17 cellular contexts compared by ENCODE assay signal in genomic region chr12:84336231-84336630, GRCh38.
DNase-seq lines count a peak whose midpoint lies in the region; ATAC-seq and TF ChIP-seq lines count a peak whose summit lies in the region.
"Had no signal": no experiment of that assay in that cellular context is flagged by ENCODE, and none has a peak within 500 bp of the region (broad histone marks: within the 10 kb centered on the region; RNA-seq: fewer than 3 reads in every experiment).

No MANE protein-coding gene starts in this region.

- no peak overlapping the region for H3K4ac ChIP-seq in IMR-90 (ENCODE audit: low read depth, low read length)

- WGBS in IMR-90 (ENCODE audit: extremely low coverage in 2 of 2, insufficient read length in 1 of 2), 2 experiments = no CpG with 5 or more reads among the region's 1 CpG

- no peak overlapping the region for H2AK5ac ChIP-seq in IMR-90 (ENCODE audit: low read depth, low read length)

- H3K9me3 ChIP-seq in IMR-90 (ENCODE audit: control insufficient read depth, insufficient read depth, low read length) = no peaks in the 10 kb centered on the region
- H3K9me3 ChIP-seq: BE2C had no signal

- H4K20me1 ChIP-seq in IMR-90 (ENCODE audit: insufficient read depth, low read length) = no peaks in the 10 kb centered on the region

- H2BK20ac ChIP-seq in IMR-90 (ENCODE audit: low read depth, low read length) = no peak overlapping the region

- no peak overlapping the region for H3K4me2 ChIP-seq in IMR-90 (ENCODE audit: low read depth, low read length)
- H3K4me2 ChIP-seq: GM23338 had no signal

- no peak overlapping the region for H2BK5ac ChIP-seq in IMR-90 (ENCODE audit: low read depth, low read length, poor library complexity, severe bottlenecking)

- H3K36me3 ChIP-seq in IMR-90 (ENCODE audit: control insufficient read depth, insufficient read depth, low read length) = no peaks in the 10 kb centered on the region
- H3K36me3 ChIP-seq: BE2C had no signal

- dilution Hi-C loops in IMR-90 (cut with HindIII; ENCODE audit: low sequenced_read_pairs, unreplicated experiment) = no loop called here

- no peak for TF ChIP-seq POLR2A in IMR-90 (IDR thresholded peaks at IDR 0.05; ENCODE audit: low read depth, low read length)

- H4K8ac ChIP-seq in IMR-90 (ENCODE audit: low read depth in 2 of 2, low read length in 2 of 2) = no peak overlapping the region

- H3K27ac ChIP-seq in IMR-90 (ENCODE audit: insufficient read depth, low read length) = no peak overlapping the region

- H3K23ac ChIP-seq in IMR-90 (ENCODE audit: low read depth, low read length) = no peak overlapping the region

- intact Hi-C loops in IMR-90 (cut with micrococcal nuclease) = no loop called here

- DNase-seq in IMR-90 (peak; percentile 18), amniotic epithelial cell (ENCODE audit: low read depth) (peak; percentile 70), fibroblast of mammary gland (ENCODE audit: low read depth) (peak; percentile 8), non-pigmented ciliary epithelial cell (ENCODE audit: low read depth) (peak; percentile 22), putamen (ENCODE audit: low spot score) (no peak), NCI-H1048 (lab: John Stamatoyannopoulos, UW) (no peak)
- DNase-seq in effector CD4-positive, alpha-beta T cell = no peak
- no peak for DNase-seq in activated CD8-positive, alpha-beta memory T cell treated with anti-CD3 and anti-CD28 coated beads, Interleukin-2, amount 50 U/mL, for 4 hours
- DNase-seq: ACHN; BE2C; C1 segment of cervical spinal cord; CD4-positive, CD25-positive, alpha-beta regulatory T cell; CD8-positive, alpha-beta memory T cell; COR-L47; DMS 273 treated with DMSO at 0.1 percent for 48 hours; HCEC 1CT had no signal

- H3K18ac ChIP-seq in IMR-90 (ENCODE audit: low read depth, low read length) = no peak overlapping the region

- no TSS peak for BruUV-seq in IMR-90 (replicated peaks; lab: Mats Ljungman, UMichigan)

- H3K4me1 ChIP-seq in IMR-90 (ENCODE audit: control insufficient read depth, insufficient read depth, low read length) = no peaks in the 10 kb centered on the region

- POLR2A ChIA-PET in IMR-90 (lab: Charles Lee; ENCODE audit: unreplicated experiment) = no interaction called here

- no peak overlapping the region for H2BK120ac ChIP-seq in IMR-90 (ENCODE audit: low read depth, low read length)

- no peaks in the 10 kb centered on the region for H3K9me1 ChIP-seq in IMR-90 (ENCODE audit: insufficient read depth, low read length)

- H3K4me3 ChIP-seq in IMR-90 (ENCODE audit: insufficient read depth, low read depth, low read length) = no peak overlapping the region
- H3K4me3 ChIP-seq in fibroblast of mammary gland (ENCODE audit: control insufficient read depth, low read depth, low read length) = no peak overlapping the region
- H3K4me3 ChIP-seq: GM23338 had no signal

- no peaks in the 10 kb centered on the region for H3K79me1 ChIP-seq in IMR-90 (ENCODE audit: low read depth in 1 of 2, low read length in 2 of 2)

- no peak overlapping the region for H3K9ac ChIP-seq in IMR-90 (ENCODE audit: low read depth, low read length)

- no peak overlapping the region for H4K5ac ChIP-seq in IMR-90 (ENCODE audit: low read depth, low read length)

- TF ChIP-seq CTCF in IMR-90 (conservative IDR thresholded peaks at IDR 0.05; ENCODE audit: low read depth, low read length) (no peak), fibroblast of mammary gland (conservative IDR thresholded peaks at IDR 0.05; ENCODE audit: control insufficient read depth, insufficient read depth, low read depth, low read length) (no peak)

- no peak overlapping the region for H3K56ac ChIP-seq in IMR-90 (ENCODE audit: extremely low read depth, insufficient read depth, low read length)

- H2AFZ ChIP-seq in IMR-90 (replicated peaks; ENCODE audit: low read length, poor library complexity) = no peak overlapping the region
- H2AFZ ChIP-seq: GM23338 had no signal

- no peaks in the 10 kb centered on the region for H3K27me3 ChIP-seq in IMR-90 (ENCODE audit: control insufficient read depth, insufficient read depth, low read length)
- H3K27me3 ChIP-seq: BE2C had no signal

- no peak for TF ChIP-seq RAD21 in IMR-90 (IDR thresholded peaks at IDR 0.05; ENCODE audit: low read length)

- no peak overlapping the region for H2AK9ac ChIP-seq in IMR-90 (replicated peaks; ENCODE audit: low read depth, low read length, poor library complexity)

- in situ Hi-C loops in IMR-90 (cut with MboI; ENCODE audit: low sequenced_read_pairs) = no loop called here

- CTCF ChIA-PET in IMR-90 (lab: Yijun Ruan, JAX) = no interaction called here

- ATAC-seq in IMR-90 (ENCODE audit: low read depth) = no peak
- ATAC-seq: GM23338 had no signal

- no peak overlapping the region for H2BK15ac ChIP-seq in IMR-90 (ENCODE audit: low read depth, low read length)

- no peak overlapping the region for H4K91ac ChIP-seq in IMR-90 (ENCODE audit: insufficient read depth, low read depth, low read length)

- H3K14ac ChIP-seq in IMR-90 (replicated peaks; ENCODE audit: low read depth, low read length) = no peak overlapping the region

TF ChIP-seq in IMR-90, 13 proteins besides CTCF, POLR2A, EP300 and RAD21:
- no peak for TF ChIP-seq CEBPB (IDR thresholded peaks at IDR 0.05; ENCODE audit: low read depth, low read length)

Comparison
In these comparisons a context has a peak if more than half of its experiments do, and no peak if none do; other contexts are left out.
1. DNase-seq: peak in IMR-90 (single experiment), amniotic epithelial cell (single experiment), fibroblast of mammary gland (single experiment) and non-pigmented ciliary epithelial cell (single experiment); none in putamen (single experiment), effector CD4-positive, alpha-beta T cell (single experiment), activated CD8-positive, alpha-beta memory T cell treated with anti-CD3 and anti-CD28 coated beads, Interleukin-2, amount 50 U/mL, for 4 hours (single experiment) and NCI-H1048 (single experiment).